ENCODE assay signal across 20 cellular contexts in the genomic region with DNA sequence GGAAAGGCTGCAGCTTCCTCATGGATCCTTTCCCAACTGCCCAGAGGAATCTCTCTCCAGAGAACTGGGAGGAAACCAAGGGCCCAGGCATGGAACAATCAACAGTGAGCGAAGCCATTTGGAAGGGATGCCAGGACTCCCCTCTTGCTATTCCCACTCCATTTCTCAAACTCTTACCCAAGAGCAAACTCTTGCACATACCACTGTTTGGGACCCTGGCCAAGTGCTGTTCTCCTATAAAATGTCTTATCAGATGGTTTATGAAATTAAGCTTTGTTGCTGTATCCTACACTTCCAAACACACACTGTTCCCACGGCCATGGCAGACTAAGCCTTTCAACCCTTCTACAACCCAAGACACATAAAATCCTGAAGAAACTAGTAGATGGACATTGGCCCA.
"Had no signal": no experiment of that assay in that cellular context is flagged by ENCODE, and none has a peak within 500 bp of the region (broad histone marks: within the 10 kb centered on the region; RNA-seq: fewer than 3 reads in every experiment).

No MANE protein-coding gene starts in this region.

- H3K27ac Mint-ChIP-seq: activated CD4-positive, alpha-beta memory T cell treated with anti-CD3 and anti-CD28 coated beads, Interleukin-2, amount 10 ng/mL, durations not matched to agents 7 days and 5 days; activated naive CD4-positive, alpha-beta T cell treated with anti-CD3 and anti-CD28 coated beads, Interleukin-2, amount 10 ng/mL, durations not matched to agents 7 days and 5 days; activated naive CD8-positive, alpha-beta T cell treated with anti-CD3 and anti-CD28 coated beads, Interleukin-2, amount 50 U/mL, for 24 hours; activated T-helper 17 cell treated with anti-CD3 and anti-CD28 coated beads, Interleukin-2, amount 50 U/mL, for 72 hours; progenitor cell of endocrine pancreas; stimulated activated effector memory CD8-positive, alpha-beta T cell treated with anti-CD3 and anti-CD28 coated beads, Interleukin-12 subunit alpha, Interleukin-12 subunit beta, amount 100 ng/mL, for 72 hours; type B pancreatic cell had no signal

- H3K4me3 ChIP-seq: ascending aorta, lung, right atrium auricular region, stomach had no signal

- DNase-seq: activated CD4-positive, alpha-beta memory T cell treated with anti-CD3 and anti-CD28 coated beads, Interleukin-2, amount 10 ng/mL, durations not matched to agents 7 days and 5 days; activated CD4-positive, alpha-beta T cell treated with anti-CD3 and anti-CD28 coated beads for 48 hours; activated CD4-positive, CD25-positive, alpha-beta regulatory T cell; activated naive CD4-positive, alpha-beta T cell treated with anti-CD3 and anti-CD28 coated beads, Interleukin-2, amount 10 ng/mL, durations not matched to agents 7 days and 5 days; activated naive CD8-positive, alpha-beta T cell treated with anti-CD3 and anti-CD28 coated beads, Interleukin-2, amount 50 U/mL, for 24 hours; activated T-cell treated with anti-CD3 and anti-CD28 coated beads, Interleukin-2, amount 50 U/mL, for 1 hour; effector CD8-positive, alpha-beta T cell; left cardiac atrium; stimulated activated CD4-positive, alpha-beta T cell treated with anti-CD3 and anti-CD28 coated beads, Interleukin-4, amount 100 ng/mL, for 24 hours; stomach; T-helper 1 cell; T-helper 9 cell had no signal

- H3K4me3 Mint-ChIP-seq: activated CD4-positive, alpha-beta memory T cell treated with anti-CD3 and anti-CD28 coated beads, Interleukin-2, amount 10 ng/mL, durations not matched to agents 7 days and 5 days; activated naive CD4-positive, alpha-beta T cell treated with anti-CD3 and anti-CD28 coated beads, Interleukin-2, amount 10 ng/mL, durations not matched to agents 7 days and 5 days; activated naive CD8-positive, alpha-beta T cell treated with anti-CD3 and anti-CD28 coated beads, Interleukin-2, amount 50 U/mL, for 24 hours; activated T-helper 17 cell treated with anti-CD3 and anti-CD28 coated beads, Interleukin-2, amount 50 U/mL, for 72 hours; stimulated activated effector memory CD8-positive, alpha-beta T cell treated with anti-CD3 and anti-CD28 coated beads, Interleukin-12 subunit alpha, Interleukin-12 subunit beta, amount 100 ng/mL, for 72 hours; type B pancreatic cell had no signal

- ATAC-seq: activated naive CD8-positive, alpha-beta T cell treated with anti-CD3 and anti-CD28 coated beads, Interleukin-2, amount 50 U/mL, for 24 hours; activated T-helper 17 cell treated with anti-CD3 and anti-CD28 coated beads, Interleukin-2, amount 50 U/mL, for 72 hours; esophagus mucosa; stimulated activated effector memory CD8-positive, alpha-beta T cell treated with anti-CD3 and anti-CD28 coated beads, Interleukin-12 subunit alpha, Interleukin-12 subunit beta, amount 100 ng/mL, for 72 hours had no signal

- H3K9me3 Mint-ChIP-seq: activated CD4-positive, alpha-beta memory T cell treated with anti-CD3 and anti-CD28 coated beads, Interleukin-2, amount 10 ng/mL, durations not matched to agents 7 days and 5 days; activated naive CD4-positive, alpha-beta T cell treated with anti-CD3 and anti-CD28 coated beads, Interleukin-2, amount 10 ng/mL, durations not matched to agents 7 days and 5 days; activated naive CD8-positive, alpha-beta T cell treated with anti-CD3 and anti-CD28 coated beads, Interleukin-2, amount 50 U/mL, for 24 hours; activated T-helper 17 cell treated with anti-CD3 and anti-CD28 coated beads, Interleukin-2, amount 50 U/mL, for 72 hours; stimulated activated effector memory CD8-positive, alpha-beta T cell treated with anti-CD3 and anti-CD28 coated beads, Interleukin-12 subunit alpha, Interleukin-12 subunit beta, amount 100 ng/mL, for 72 hours had no signal

- H3K27me3 Mint-ChIP-seq: activated CD4-positive, alpha-beta memory T cell treated with anti-CD3 and anti-CD28 coated beads, Interleukin-2, amount 10 ng/mL, durations not matched to agents 7 days and 5 days; activated naive CD8-positive, alpha-beta T cell treated with anti-CD3 and anti-CD28 coated beads, Interleukin-2, amount 50 U/mL, for 24 hours; activated T-helper 17 cell treated with anti-CD3 and anti-CD28 coated beads, Interleukin-2, amount 50 U/mL, for 72 hours; progenitor cell of endocrine pancreas; type B pancreatic cell had no signal

- H3K36me3 Mint-ChIP-seq: activated naive CD4-positive, alpha-beta T cell treated with anti-CD3 and anti-CD28 coated beads, Interleukin-2, amount 10 ng/mL, durations not matched to agents 7 days and 5 days; stimulated activated effector memory CD8-positive, alpha-beta T cell treated with anti-CD3 and anti-CD28 coated beads, Interleukin-12 subunit alpha, Interleukin-12 subunit beta, amount 100 ng/mL, for 72 hours; type B pancreatic cell had no signal

- H3K4me1 Mint-ChIP-seq: activated CD4-positive, alpha-beta memory T cell treated with anti-CD3 and anti-CD28 coated beads, Interleukin-2, amount 10 ng/mL, durations not matched to agents 7 days and 5 days; activated naive CD4-positive, alpha-beta T cell treated with anti-CD3 and anti-CD28 coated beads, Interleukin-2, amount 10 ng/mL, durations not matched to agents 7 days and 5 days; activated naive CD8-positive, alpha-beta T cell treated with anti-CD3 and anti-CD28 coated beads, Interleukin-2, amount 50 U/mL, for 24 hours; activated T-helper 17 cell treated with anti-CD3 and anti-CD28 coated beads, Interleukin-2, amount 50 U/mL, for 72 hours; stimulated activated effector memory CD8-positive, alpha-beta T cell treated with anti-CD3 and anti-CD28 coated beads, Interleukin-12 subunit alpha, Interleukin-12 subunit beta, amount 100 ng/mL, for 72 hours had no signal
